28 cellular contexts compared by ENCODE assay signal in genomic region chr7:1187127-1187526, GRCh38. TPM values are rescaled to one million over a fixed set of nuclear protein-coding genes. Genes with fewer than 3 reads are reported as not detected.
"Had no signal": no experiment of that assay in that cellular context is flagged by ENCODE, and none has a peak within 500 bp of the region (broad histone marks: within the 10 kb centered on the region; RNA-seq: fewer than 3 reads in every experiment).

No MANE protein-coding gene starts in this region.

- H3K9me3 ChIP-seq: SK-N-SH had no signal

- DNase-seq: IMR-90, Kasumi-1, MM.1S, NCI-H1092, NCI-H1105 treated with DMSO at 0.1 percent for 48 hours, NCI-H1417 treated with DMSO at 0.1 percent for 48 hours, NCI-H146, NCI-H1694 treated with DMSO at 0.1 percent for 48 hours, NCI-H1930, NCI-H2081, NCI-H2107, NCI-H2227 treated with DMSO at 0.1 percent for 48 hours, NCI-H510A, NCI-H524 treated with DMSO at 0.1 percent for 48 hours, NCI-H69, NCI-H774, Right ventricle myocardium superior, RPMI8226, SIG-M5, SK-N-SH, SW 1271, T-cell had no signal

- FAIRE-seq: HepG2, RCC 7860 had no signal

- ATAC-seq: HepG2, T-cell had no signal

- H3K27ac ChIP-seq: HL-60, KMS-11 had no signal

RNA-seq across cellular contexts. Expression of gene UNCX, which starts 45.5 kb away (rescaled TPM):
- total RNA-seq: HepG2, IMR-90, M059J, Right ventricle myocardium superior, SK-MEL-5, T-cell had no signal
